ENCODE assay signal across 13 cellular contexts in the genomic region with DNA sequence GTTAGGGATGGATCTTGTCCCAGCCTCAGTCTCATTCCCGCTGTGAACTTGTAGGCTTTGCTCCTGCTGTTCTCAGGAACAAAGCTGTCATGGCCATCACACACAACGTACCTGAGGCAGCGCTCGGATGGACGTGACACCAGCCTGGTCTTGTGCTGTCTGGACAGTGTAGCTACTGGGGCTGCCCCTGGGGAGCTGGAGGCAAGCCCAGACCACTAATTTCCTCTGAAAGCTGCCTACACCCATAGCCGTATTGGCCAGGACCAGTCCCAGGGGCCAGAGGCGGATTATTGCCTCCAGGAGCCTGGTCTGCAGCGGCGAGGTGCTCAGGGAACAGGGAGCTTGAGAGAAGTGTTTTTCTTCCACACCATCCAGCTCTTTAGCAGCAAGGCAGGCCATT.
"Had no signal": no experiment of that assay in that cellular context is flagged by ENCODE, and none has a peak within 500 bp of the region (broad histone marks: within the 10 kb centered on the region; RNA-seq: fewer than 3 reads in every experiment).

No MANE protein-coding gene starts in this region.

- H3K4me1 Mint-ChIP-seq: activated CD4-positive, alpha-beta memory T cell treated with anti-CD3 and anti-CD28 coated beads, Interleukin-2, amount 10 ng/mL, durations not matched to agents 7 days and 5 days; activated T-helper 17 cell treated with anti-CD3 and anti-CD28 coated beads, Interleukin-2, amount 50 U/mL, for 72 hours had no signal

- H3K9me3 Mint-ChIP-seq: activated CD4-positive, alpha-beta memory T cell treated with anti-CD3 and anti-CD28 coated beads, Interleukin-2, amount 10 ng/mL, durations not matched to agents 7 days and 5 days; activated naive CD4-positive, alpha-beta T cell treated with anti-CD3 and anti-CD28 coated beads, Interleukin-2, amount 50 U/mL, for 24 hours; activated T-helper 17 cell treated with anti-CD3 and anti-CD28 coated beads, Interleukin-2, amount 50 U/mL, for 72 hours; central memory CD8-positive, alpha-beta T cell had no signal

- H3K27me3 ChIP-seq: stomach, uterus had no signal

- H3K4me3 Mint-ChIP-seq: activated CD4-positive, alpha-beta memory T cell treated with anti-CD3 and anti-CD28 coated beads, Interleukin-2, amount 10 ng/mL, durations not matched to agents 7 days and 5 days; activated naive CD4-positive, alpha-beta T cell treated with anti-CD3 and anti-CD28 coated beads, Interleukin-2, amount 50 U/mL, for 24 hours; activated T-helper 17 cell treated with anti-CD3 and anti-CD28 coated beads, Interleukin-2, amount 50 U/mL, for 72 hours; central memory CD8-positive, alpha-beta T cell had no signal

- H3K27ac ChIP-seq: lower lobe of right lung, parathyroid adenoma, stomach, uterus had no signal

- H3K9me3 ChIP-seq: lower lobe of right lung, stomach, uterus had no signal

- DNase-seq: activated CD4-positive, alpha-beta memory T cell treated with anti-CD3 and anti-CD28 coated beads, Interleukin-2, amount 10 ng/mL, durations not matched to agents 7 days and 5 days; activated CD4-positive, alpha-beta T cell treated with anti-CD3 and anti-CD28 coated beads for 1 hour; foreskin fibroblast; head of caudate nucleus; lower lobe of right lung; midbrain; small intestine; stomach; uterus had no signal

- H3K27ac Mint-ChIP-seq: activated CD4-positive, alpha-beta memory T cell treated with anti-CD3 and anti-CD28 coated beads, Interleukin-2, amount 10 ng/mL, durations not matched to agents 7 days and 5 days; activated naive CD4-positive, alpha-beta T cell treated with anti-CD3 and anti-CD28 coated beads, Interleukin-2, amount 50 U/mL, for 24 hours; activated T-helper 17 cell treated with anti-CD3 and anti-CD28 coated beads, Interleukin-2, amount 50 U/mL, for 72 hours had no signal

- ATAC-seq: activated T-helper 17 cell treated with anti-CD3 and anti-CD28 coated beads, Interleukin-2, amount 50 U/mL, for 72 hours; lower lobe of right lung had no signal

- H3K4me1 ChIP-seq: lower lobe of right lung, uterus had no signal

- H3K27me3 Mint-ChIP-seq: activated CD4-positive, alpha-beta memory T cell treated with anti-CD3 and anti-CD28 coated beads, Interleukin-2, amount 10 ng/mL, durations not matched to agents 7 days and 5 days; activated naive CD4-positive, alpha-beta T cell treated with anti-CD3 and anti-CD28 coated beads, Interleukin-2, amount 50 U/mL, for 24 hours; activated T-helper 17 cell treated with anti-CD3 and anti-CD28 coated beads, Interleukin-2, amount 50 U/mL, for 72 hours; central memory CD8-positive, alpha-beta T cell had no signal

- H3K4me3 ChIP-seq: lower lobe of right lung, stomach, uterus had no signal

- H3K36me3 ChIP-seq: uterus had no signal
